ENCODE assay signal across 14 cellular contexts in the genomic region with DNA sequence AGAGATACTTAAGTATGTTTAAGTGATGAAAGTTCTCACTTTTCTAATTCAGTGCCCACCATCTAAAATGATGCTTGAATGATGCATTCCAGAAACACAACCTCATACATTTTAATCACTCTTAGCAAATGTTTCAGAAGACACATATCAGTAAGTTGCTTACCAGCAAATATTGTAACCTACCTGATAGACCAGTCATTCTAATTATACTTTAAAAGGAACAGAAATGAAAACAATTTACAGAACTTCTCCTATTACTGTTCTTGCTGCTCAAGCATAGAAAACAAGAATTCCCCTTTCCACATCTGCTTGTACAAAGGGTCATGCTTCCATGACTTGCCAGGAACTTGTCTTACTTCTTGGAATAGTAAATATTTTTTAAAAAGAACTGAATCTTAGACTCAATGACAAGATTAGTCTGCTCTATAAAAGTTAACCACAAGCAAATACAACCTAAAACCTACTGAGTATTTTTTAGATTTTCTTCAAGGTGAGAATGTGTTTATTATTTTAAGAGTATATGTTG.
DNase-seq lines count a peak whose midpoint lies in the region; ATAC-seq, FAIRE-seq and TF ChIP-seq lines count a peak whose summit lies in the region.
"Had no signal": no experiment of that assay in that cellular context is flagged by ENCODE, and none has a peak within 500 bp of the region (broad histone marks: within the 10 kb centered on the region; RNA-seq: fewer than 3 reads in every experiment).

No MANE protein-coding gene starts in this region.

- no peak for FAIRE-seq in GM12878 (lab: Jason Lieb, UNC)

- no peak for TF ChIP-seq RAD21 in GM12878 (IDR thresholded peaks at IDR 0.05; ENCODE audit: insufficient read depth, low read depth, low read length)

- POLR2A ChIA-PET in GM12878 (lab: Charles Lee), result no interaction called here

- ATAC-seq in GM12878, result no peak; the same call in 2 of the 3 replicates
- ATAC-seq: GM23338 had no signal

- no peak overlapping the region for H2AFZ ChIP-seq in GM12878 (ENCODE audit: control insufficient read depth, low read depth, low read length)
- H2AFZ ChIP-seq: GM23338 had no signal

- H3K9me3 ChIP-seq in GM12878 (replicated peaks; ENCODE audit: control insufficient read depth, insufficient read depth, low read length) (no peaks in the 10 kb centered on the region; the same call in 2 of the 3 replicates), subcutaneous abdominal adipose tissue (ENCODE audit: control insufficient read depth in 5 of 5, low read length in 5 of 5) (no peaks in the 10 kb centered on the region), esophagus muscularis mucosa (no peaks in the 10 kb centered on the region)
- H3K9me3 ChIP-seq: BLaER1, Caco-2 had no signal

- in situ Hi-C loops in GM12878 (cut with MboI), result no loop called here

- peak overlapping the region; percentile 48 for H3K27ac Mint-ChIP-seq in mesothelial cell of epicardium
- H3K27ac Mint-ChIP-seq: CD8-positive, alpha-beta memory T cell; GM23338 had no signal

- no peak for TF ChIP-seq EP300 in GM12878 (IDR thresholded peaks at IDR 0.05; ENCODE audit: borderline replicate concordance in 1 of 2, control insufficient read depth in 1 of 2, low read depth in 2 of 2, low read length in 2 of 2)
- TF ChIP-seq EP300 in esophagus muscularis mucosa (IDR thresholded peaks at IDR 0.05), result no peak

- no peak overlapping the region for H3K4me3 Mint-ChIP-seq in mesothelial cell of epicardium
- H3K4me3 Mint-ChIP-seq: CD8-positive, alpha-beta memory T cell; GM23338 had no signal

- no peak overlapping the region for H3K4me3 ChIP-seq in GM12878
- no peak overlapping the region for H3K4me3 ChIP-seq in subcutaneous abdominal adipose tissue (ENCODE audit: low read depth in 1 of 5, low read length in 5 of 5)
- no peak overlapping the region for H3K4me3 ChIP-seq in esophagus muscularis mucosa
- H3K4me3 ChIP-seq: BLaER1, GM23338 had no signal

- no peaks in the 10 kb centered on the region for H3K36me3 Mint-ChIP-seq in mesothelial cell of epicardium
- H3K36me3 Mint-ChIP-seq: CD8-positive, alpha-beta memory T cell had no signal

- TF ChIP-seq CTCF in GM12878 (IDR thresholded peaks at IDR 0.05 in 2 of 3, conservative IDR thresholded peaks at IDR 0.05 in 1 of 3; ENCODE audit: control insufficient read depth in 2 of 3, extremely low read depth in 1 of 3, insufficient read depth in 1 of 3, low read depth in 3 of 3, low read length in 3 of 3), result no peak
- no peak for TF ChIP-seq CTCF in mesothelial cell of epicardium (IDR thresholded peaks at IDR 0.05; ENCODE audit: unreplicated experiment)
- no peak for TF ChIP-seq CTCF in esophagus muscularis mucosa (IDR thresholded peaks at IDR 0.05)

- BruUV-seq in GM12878 (replicated peaks; lab: Mats Ljungman, UMichigan), result no TSS peak

- RAD21 ChIA-PET in GM12878 (lab: Charles Lee; ENCODE audit: unreplicated experiment), result no interaction called here

- H3K36me3 ChIP-seq in GM12878 (ENCODE audit: control insufficient read depth in 2 of 2, insufficient read depth in 2 of 2, low read length in 1 of 2), result no peaks in the 10 kb centered on the region
- H3K36me3 ChIP-seq in subcutaneous abdominal adipose tissue (ENCODE audit: control insufficient read depth in 5 of 5, insufficient read depth in 5 of 5, low read length in 5 of 5), result no peaks in the 10 kb centered on the region
- H3K36me3 ChIP-seq in esophagus muscularis mucosa, result no peaks in the 10 kb centered on the region
- H3K36me3 ChIP-seq: BLaER1 had no signal

- intact Hi-C loops in GM12878 (cut with micrococcal nuclease; ENCODE audit: unreplicated experiment) (no loop called here), esophagus muscularis mucosa (cut with DNase I) (no loop called here)

- CTCF ChIA-PET in GM12878 (lab: Yijun Ruan, JAX), result interaction anchor here (1.3 kb wide), 1 partner anchor 16 kb away, joined by 6 read pairs; no protein-coding TSS in a partner anchor

- H3K9me3 Mint-ChIP-seq in mesothelial cell of epicardium, result peaks cover 13% of the 10 kb centered on the region
- H3K9me3 Mint-ChIP-seq: CD8-positive, alpha-beta memory T cell; GM23338 had no signal

- peaks cover 30% of the 10 kb centered on the region for H3K4me1 Mint-ChIP-seq in mesothelial cell of epicardium
- H3K4me1 Mint-ChIP-seq: CD8-positive, alpha-beta memory T cell; GM23338 had no signal

- no peaks in the 10 kb centered on the region for H3K27me3 Mint-ChIP-seq in mesothelial cell of epicardium (ENCODE audit: low read depth)

- H3K27ac ChIP-seq in GM12878 (ENCODE audit: control insufficient read depth, insufficient read depth) (no peak overlapping the region), subcutaneous abdominal adipose tissue (ENCODE audit: low read depth, low read length) (peak overlapping the region; percentile 9), esophagus muscularis mucosa (replicated peaks in 1 of 4) (no peak overlapping the region)
- H3K27ac ChIP-seq: 22Rv1, BLaER1 had no signal

- H4K20me1 ChIP-seq in GM12878 (ENCODE audit: control insufficient read depth, insufficient read depth), result no peaks in the 10 kb centered on the region
- H4K20me1 ChIP-seq: BLaER1 had no signal

- H3K79me2 ChIP-seq in GM12878 (ENCODE audit: control insufficient read depth, insufficient read depth, low read length), result no peaks in the 10 kb centered on the region

- TF ChIP-seq POLR2A in GM12878 (IDR thresholded peaks at IDR 0.05; ENCODE audit: low read depth, low read length), result no peak
- no peak for TF ChIP-seq POLR2A in erythroblast (IDR thresholded peaks at IDR 0.05; ENCODE audit: low read length)
- TF ChIP-seq POLR2A in esophagus muscularis mucosa (IDR thresholded peaks at IDR 0.05; ENCODE audit: low read depth), result no peak

- DNase-seq in DMS79 treated with DMSO at 0.1 percent for 48 hours (lab: John Stamatoyannopoulos, UW), result peak; percentile 28
- DNase-seq in DMS79 (lab: John Stamatoyannopoulos, UW), result no peak
- DNase-seq in GM12878 (ENCODE audit: low read depth, low spot score), result no peak
- DNase-seq in mesothelial cell of epicardium (ENCODE audit: low spot score in 2 of 2, unreplicated experiment in 2 of 2), result no peak
- no peak for DNase-seq in erythroblast (lab: John Stamatoyannopoulos, UW)
- no peak for DNase-seq in esophagus muscularis mucosa (ENCODE audit: extremely low spot score)
- DNase-seq: Caco-2; CD8-positive, alpha-beta memory T cell; H7; IMR-90 had no signal

- H3K9ac ChIP-seq in GM12878 (ENCODE audit: control insufficient read depth, insufficient read depth, low read length) (no peak overlapping the region), subcutaneous abdominal adipose tissue (ENCODE audit: low read length in 5 of 5) (no peak overlapping the region)
- H3K9ac ChIP-seq: BLaER1 had no signal

- no peak overlapping the region for H3K4me2 ChIP-seq in GM12878 (ENCODE audit: control insufficient read depth, insufficient read depth)
- H3K4me2 ChIP-seq: BLaER1, GM23338 had no signal

- SMC1A ChIA-PET in GM12878 (lab: Charles Lee; ENCODE audit: uncharacterized antibody, unreplicated experiment), result no interaction called here

- H3K27me3 ChIP-seq in GM12878 (replicated peaks in 1 of 2; ENCODE audit: control insufficient read depth in 2 of 2, insufficient read depth in 2 of 2, low read length in 1 of 2), result peaks cover 0 to 3% of the 10 kb centered on the region in 2 experiments; a peak in 1 of 4 replicates
- H3K27me3 ChIP-seq in subcutaneous abdominal adipose tissue (ENCODE audit: control insufficient read depth in 5 of 5, insufficient read depth in 4 of 5, low read length in 5 of 5), result peaks cover 0 to 2% (median 0%) of the 10 kb centered on the region in 5 donors
- peaks cover 0 to 19% (median 3%) of the 10 kb centered on the region in 4 donors for H3K27me3 ChIP-seq in esophagus muscularis mucosa
- H3K27me3 ChIP-seq: BLaER1 had no signal

- H3K4me1 ChIP-seq in GM12878 (ENCODE audit: control insufficient read depth, insufficient read depth, low read length) (peaks cover 4% of the 10 kb centered on the region), subcutaneous abdominal adipose tissue (ENCODE audit: control insufficient read depth in 5 of 5, insufficient read depth in 5 of 5, low read length in 5 of 5) (peaks cover 0 to 41% (median 0%) of the 10 kb centered on the region in 5 donors), esophagus muscularis mucosa (no peaks in the 10 kb centered on the region)
- H3K4me1 ChIP-seq: BLaER1, Caco-2 had no signal

TF ChIP-seq in GM12878, 131 proteins besides CTCF, POLR2A, EP300 and RAD21:
- TF ChIP-seq CBX5 (IDR thresholded peaks at IDR 0.05; ENCODE audit: low read depth) (no peak), JUNB (IDR thresholded peaks at IDR 0.05) (peak; percentile 44)
